In genomic region chr22:39392341-39392948, GRCh38 we compare ENCODE assay signal across 30 cellular contexts. TPM values are rescaled to one million over a fixed set of nuclear protein-coding genes. Genes with fewer than 3 reads are reported as not detected.
DNase-seq lines count a peak whose midpoint lies in the region; ATAC-seq, FAIRE-seq and TF ChIP-seq lines count a peak whose summit lies in the region.
"Had no signal": no experiment of that assay in that cellular context is flagged by ENCODE, and none has a peak within 500 bp of the region (broad histone marks: within the 10 kb centered on the region; RNA-seq: fewer than 3 reads in every experiment).

No MANE protein-coding gene starts in this region.

- H2AFZ ChIP-seq in H1 (ENCODE audit: low read length) = no peak overlapping the region

- no peaks in the 10 kb centered on the region for H3K4me1 Mint-ChIP-seq in neural crest cell
- no peaks in the 10 kb centered on the region for H3K4me1 Mint-ChIP-seq in glutamatergic neuron (ENCODE audit: low read depth, unreplicated experiment)

- WGBS in H1 (ENCODE audit: extremely low coverage in 1 of 2, insufficient coverage in 1 of 2, insufficient read length in 1 of 2, insufficient replicate concordance in 2 of 2, low coverage in 1 of 2, low lambda C conversion rate in 2 of 2, missing lambda C conversion rate in 1 of 2), 2 experiments = 81% methylated on average over 9 of the region's 9 CpGs; no CpG with 5 or more reads in 1 of the 2 experiments

- no peak for FAIRE-seq in H1 (lab: Jason Lieb, UNC)
- FAIRE-seq: astrocyte, D721Med had no signal

- no peak overlapping the region for H3K27ac Mint-ChIP-seq in neural crest cell (ENCODE audit: unreplicated experiment)
- no peak overlapping the region for H3K27ac Mint-ChIP-seq in glutamatergic neuron (ENCODE audit: unreplicated experiment)
- H3K27ac Mint-ChIP-seq: activated CD8-positive, alpha-beta T cell treated with anti-CD3 and anti-CD28 coated beads for 36 hours; activated naive CD8-positive, alpha-beta T cell; activated T-helper 2 cell treated with anti-CD3 and anti-CD28 coated beads, Interferon-gamma antibody, Interleukin-2, Interleukin-4, amounts not matched to agents 10 μg/mL and 5 μg/mL and 100 μg/mL, durations not matched to agents 14 hours and 24 hours and 36 hours; CD4-positive, alpha-beta T cell; natural killer cell; T-helper 2 cell treated with Interferon-gamma antibody and Interleukin-4, amounts not matched to agents 5 μg/mL and 100 μg/mL, for 36 hours had no signal

- no peak for TF ChIP-seq POLR2A in H1 (IDR thresholded peaks at IDR 0.05; ENCODE audit: control extremely low read depth in 1 of 2, low read depth in 2 of 2, low read length in 2 of 2)

- H3K36me3 Mint-ChIP-seq in neural crest cell (ENCODE audit: low read depth) = no peaks in the 10 kb centered on the region
- no peaks in the 10 kb centered on the region for H3K36me3 Mint-ChIP-seq in glutamatergic neuron (ENCODE audit: unreplicated experiment)
- H3K36me3 Mint-ChIP-seq: activated naive CD8-positive, alpha-beta T cell; natural killer cell had no signal

- no peak overlapping the region for H4K8ac ChIP-seq in H1 (ENCODE audit: extremely low read depth, insufficient read depth, low read length)

- H3K4me1 ChIP-seq in H1 (replicated peaks in 1 of 4; ENCODE audit: control insufficient read depth in 3 of 4, insufficient read depth in 4 of 4, low read length in 3 of 4) = peaks cover 0 to 5% (median 0%) of the 10 kb centered on the region in 4 experiments; a peak in 3 of 7 replicates
- H3K4me1 ChIP-seq: lower lobe of right lung had no signal

- H2BK15ac ChIP-seq in H1 (ENCODE audit: low read length) = no peak overlapping the region

- H3K9me3 Mint-ChIP-seq in neural crest cell = no peaks in the 10 kb centered on the region
- H3K9me3 Mint-ChIP-seq in glutamatergic neuron (ENCODE audit: unreplicated experiment) = no peaks in the 10 kb centered on the region
- H3K9me3 Mint-ChIP-seq: activated CD8-positive, alpha-beta T cell treated with anti-CD3 and anti-CD28 coated beads for 36 hours; activated T-helper 2 cell treated with anti-CD3 and anti-CD28 coated beads, Interferon-gamma antibody, Interleukin-2, Interleukin-4, amounts not matched to agents 10 μg/mL and 5 μg/mL and 100 μg/mL, durations not matched to agents 14 hours and 24 hours and 36 hours; CD4-positive, alpha-beta T cell; effector memory CD8-positive, alpha-beta T cell; natural killer cell; T-helper 2 cell treated with Interferon-gamma antibody and Interleukin-4, amounts not matched to agents 5 μg/mL and 100 μg/mL, for 36 hours had no signal

- no peak overlapping the region for H3K4me2 ChIP-seq in H1 (ENCODE audit: insufficient read depth in 1 of 2, low read depth in 2 of 2, low read length in 2 of 2)

- no peak overlapping the region for H2BK20ac ChIP-seq in H1 (ENCODE audit: low read length)

- H3K23me2 ChIP-seq in H1 (ENCODE audit: low read depth, low read length) = peaks cover 7% of the 10 kb centered on the region

- H3K9me3 ChIP-seq in H1 (ENCODE audit: insufficient read depth in 2 of 2, low read depth in 1 of 2, low read length in 1 of 2) = no peaks in the 10 kb centered on the region
- H3K9me3 ChIP-seq: lower lobe of right lung, mucosa of descending colon, thyroid gland, vagina had no signal

- no peak overlapping the region for H3K56ac ChIP-seq in H1 (replicated peaks; ENCODE audit: insufficient read length, low read depth, low read length)

- peaks cover 24% of the 10 kb centered on the region for H3K27me3 Mint-ChIP-seq in neural crest cell (ENCODE audit: low read depth)
- no peaks in the 10 kb centered on the region for H3K27me3 Mint-ChIP-seq in glutamatergic neuron (ENCODE audit: unreplicated experiment)
- H3K27me3 Mint-ChIP-seq: activated CD8-positive, alpha-beta T cell treated with anti-CD3 and anti-CD28 coated beads for 36 hours; activated naive CD8-positive, alpha-beta T cell; CD4-positive, alpha-beta T cell; effector memory CD8-positive, alpha-beta T cell had no signal

- no peak overlapping the region for H2BK12ac ChIP-seq in H1 (ENCODE audit: low read depth, low read length)

- no peaks in the 10 kb centered on the region for H3K79me2 ChIP-seq in H1 (ENCODE audit: control insufficient read depth in 1 of 2, insufficient read depth in 2 of 2, low read length in 2 of 2)

- H3K27ac ChIP-seq in H1 (ENCODE audit: low read depth, low read length) = no peak overlapping the region
- H3K27ac ChIP-seq: cardiac muscle cell, lower lobe of right lung, thyroid gland, vagina had no signal

- H4K91ac ChIP-seq in H1 (replicated peaks; ENCODE audit: insufficient read length, low read length) = no peak overlapping the region

- DNase-seq in SKM-1 treated with dmso at 0.1 percent for 144 hours (lab: John Stamatoyannopoulos, UW; ENCODE audit: unreplicated experiment) = peak; percentile 40
- DNase-seq in SKM-1 (lab: John Stamatoyannopoulos, UW; ENCODE audit: unreplicated experiment) = no peak
- peak; percentile 51 for DNase-seq in MV-4-11 (lab: John Stamatoyannopoulos, UW)
- no peak for DNase-seq in H1 (ENCODE audit: low read depth in 1 of 2, low spot score in 2 of 2)
- no peak for DNase-seq in neural crest cell (ENCODE audit: low read depth, low spot score)
- DNase-seq in LoVo (ENCODE audit: low spot score) = no peak
- no peak for DNase-seq in glutamatergic neuron
- DNase-seq: activated CD8-positive, alpha-beta T cell treated with anti-CD3 and anti-CD28 coated beads for 36 hours; CD4-positive, alpha-beta T cell; effector memory CD8-positive, alpha-beta T cell; erythroblast; head of caudate nucleus; lower lobe of right lung; natural killer cell; NCI-H1105 treated with DMSO at 0.1 percent for 48 hours; NCI-H187 treated with DMSO at 0.1 percent for 48 hours; NCI-H2171 treated with DMSO at 0.1 percent for 48 hours; NCI-H510A; stimulated activated CD4-positive, alpha-beta T cell treated with anti-CD3 and anti-CD28 coated beads, Interleukin-4, amount 100 ng/mL, for 1 hour; thyroid gland had no signal

- no peaks in the 10 kb centered on the region for H3K79me1 ChIP-seq in H1 (ENCODE audit: low read depth, low read length)

- TF ChIP-seq EP300 in H1 (IDR thresholded peaks at IDR 0.05; ENCODE audit: borderline replicate concordance in 1 of 2, low read depth in 2 of 2, low read length in 2 of 2) = no peak

- no peak overlapping the region for H2BK120ac ChIP-seq in H1 (replicated peaks; ENCODE audit: low read depth, low read length)

- no peak for TF ChIP-seq RAD21 in H1 (IDR thresholded peaks at IDR 0.05 in 1 of 2, conservative IDR thresholded peaks at IDR 0.05 in 1 of 2; ENCODE audit: low read depth in 2 of 2, low read length in 2 of 2)

- H3K4me3 ChIP-seq in H1 (ENCODE audit: extremely low read depth in 1 of 4, insufficient read depth in 2 of 4, low read depth in 3 of 4, low read length in 4 of 4) = no peak overlapping the region
- H3K4me3 ChIP-seq: cardiac muscle cell, lower lobe of right lung, mucosa of descending colon, thyroid gland, vagina had no signal

- H4K5ac ChIP-seq in H1 (ENCODE audit: insufficient read length, low read depth, low read length) = no peak overlapping the region

- H3K4ac ChIP-seq in H1 (replicated peaks; ENCODE audit: insufficient read length, low read depth, low read length) = no peak overlapping the region

- CTCF ChIA-PET in H1 (lab: Charles Lee; ENCODE audit: partially characterized antibody) = interaction anchor here (0.9 to 1.6 kb wide), 4 partner anchors 13 to 122 kb away, joined by 3 read pairs; no protein-coding TSS in a partner anchor

- H3K4me3 Mint-ChIP-seq in neural crest cell (peak overlapping the region; percentile 10), glutamatergic neuron (ENCODE audit: unreplicated experiment) (no peak overlapping the region)
- H3K4me3 Mint-ChIP-seq: activated CD8-positive, alpha-beta T cell treated with anti-CD3 and anti-CD28 coated beads for 36 hours; activated naive CD8-positive, alpha-beta T cell; effector memory CD8-positive, alpha-beta T cell; natural killer cell; T-helper 2 cell treated with Interferon-gamma antibody and Interleukin-4, amounts not matched to agents 5 μg/mL and 100 μg/mL, for 36 hours had no signal

- no peak for ATAC-seq in GM18520 (IDR thresholded peaks at IDR 0.05; ENCODE audit: unreplicated experiment)
- ATAC-seq: activated CD8-positive, alpha-beta T cell treated with anti-CD3 and anti-CD28 coated beads for 36 hours; effector memory CD8-positive, alpha-beta T cell; lower lobe of right lung; mucosa of descending colon; natural killer cell; SK-N-SH treated with all-trans-retinoic acid at 6 μM for 48 hours had no signal

- no peak for TF ChIP-seq CTCF in H1 (IDR thresholded peaks at IDR 0.05; ENCODE audit: control extremely low read depth in 1 of 3, insufficient read depth in 1 of 3, low read depth in 1 of 3, low read length in 3 of 3)
- TF ChIP-seq CTCF in neural crest cell (conservative IDR thresholded peaks at IDR 0.05) = no peak
- TF ChIP-seq CTCF in glutamatergic neuron (IDR thresholded peaks at IDR 0.05; ENCODE audit: partially characterized antibody, unreplicated experiment) = no peak

- no peaks in the 10 kb centered on the region for H4K20me1 ChIP-seq in H1 (replicated peaks in 1 of 2; ENCODE audit: control insufficient read depth in 1 of 2, insufficient read depth in 2 of 2, low read length in 2 of 2)

- no peak overlapping the region for H3K9ac ChIP-seq in H1 (replicated peaks in 1 of 4; ENCODE audit: extremely low read depth in 1 of 4, low read depth in 3 of 4, low read length in 3 of 4)

- H2AK5ac ChIP-seq in H1 (ENCODE audit: low read depth, low read length) = no peak overlapping the region

- no peak overlapping the region for H3K18ac ChIP-seq in H1 (ENCODE audit: extremely low read depth, low read length)

- peaks cover 0 to 12% (median 12%) of the 10 kb centered on the region in 4 experiments; a peak in 5 of 7 replicates for H3K27me3 ChIP-seq in H1 (replicated peaks in 1 of 4; ENCODE audit: control insufficient read depth in 3 of 4, extremely low read depth in 1 of 4, insufficient read depth in 3 of 4, low read length in 3 of 4)
- H3K27me3 ChIP-seq: cardiac muscle cell, thyroid gland, vagina had no signal

- no peak overlapping the region for H3K23ac ChIP-seq in H1 (ENCODE audit: insufficient read length)

- no peak overlapping the region for H3K14ac ChIP-seq in H1 (ENCODE audit: insufficient read length)

- no peaks in the 10 kb centered on the region for H3K36me3 ChIP-seq in H1 (ENCODE audit: control insufficient read depth in 2 of 4, insufficient read depth in 4 of 4, low read length in 3 of 4)
- H3K36me3 ChIP-seq: cardiac muscle cell, lower lobe of right lung, thyroid gland, vagina had no signal

- H2BK5ac ChIP-seq in H1 (ENCODE audit: low read depth, low read length) = no peak overlapping the region

- POLR2A ChIA-PET in H1 (lab: Charles Lee; ENCODE audit: partially characterized antibody) = interaction anchor here (1.0 to 5.0 kb wide), 3 partner anchors 12 to 97 kb away, joined by 3 to 25 read pairs (median 3); partner anchors contain the start of gene RPL3

RNA-seq across cellular contexts. Expression of gene TAB1, which starts 7.1 kb away (rescaled TPM):
- 23.1 and 26.1 TPM in 2 replicates for total RNA-seq in H1 (2021; fragmentation: NEBNext Ultra II Directional; extraction: Animal tissue kit (Norgen Biotek cat#: 25700))
- 38.0 and 77.1 TPM in 2 replicates for polyA plus RNA-seq in H1 (2011; rRNA removed)
- 41.7 TPM for polyA plus RNA-seq in H1 (2011; cell fraction: cytosol; rRNA removed)
- 53.9 TPM for polyA plus RNA-seq in H1 (2011; cell fraction: nucleus; rRNA removed)
- polyA plus RNA-seq in H1 (2012, experiment 1 of 2) = 17.0 to 29.1 TPM (median 26.8 TPM) in 4 replicates
- polyA plus RNA-seq in H1 (2012, experiment 2 of 2) = 22.4 TPM
- polyA plus RNA-seq in H1 (2013, experiment 1 of 2) = 16.1 TPM
- 15.7 TPM for polyA plus RNA-seq in H1 (2013, experiment 2 of 2)
- polyA minus RNA-seq in H1 (2011; rRNA and poly(A)+ RNA removed) = 22.1 and 25.9 TPM in 2 replicates
- 29.2 TPM for polyA minus RNA-seq in H1 (2011; cell fraction: cytosol; rRNA and poly(A)+ RNA removed)
- polyA minus RNA-seq in H1 (2011; cell fraction: nucleus; rRNA and poly(A)+ RNA removed) = 18.2 TPM
- 33.8 and 38.3 TPM in 2 replicates for total RNA-seq in neural crest cell
- 27.5 TPM for total RNA-seq in glutamatergic neuron (ENCODE audit: unreplicated experiment)

RNA-seq across cellular contexts. Expression of gene SYNGR1, which starts 42.7 kb away (rescaled TPM):
- 32.5 and 32.7 TPM in 2 replicates for total RNA-seq in H1 (2021; fragmentation: NEBNext Ultra II Directional; extraction: Animal tissue kit (Norgen Biotek cat#: 25700))
- polyA plus RNA-seq in H1 (2011; rRNA removed) = 84.7 and 98.9 TPM in 2 replicates
- 86.1 TPM for polyA plus RNA-seq in H1 (2011; cell fraction: cytosol; rRNA removed)
- 107 TPM for polyA plus RNA-seq in H1 (2011; cell fraction: nucleus; rRNA removed)
- polyA plus RNA-seq in H1 (2012, experiment 1 of 2) = 22.3 to 55.2 TPM (median 50.2 TPM) in 4 replicates
- polyA plus RNA-seq in H1 (2012, experiment 2 of 2) = 31.1 TPM
- polyA plus RNA-seq in H1 (2013, experiment 1 of 2) = 31.4 TPM
- 34.9 TPM for polyA plus RNA-seq in H1 (2013, experiment 2 of 2)
- polyA minus RNA-seq in H1 (2011; rRNA and poly(A)+ RNA removed) = 21.3 and 25.3 TPM in 2 replicates
- 23.3 TPM for polyA minus RNA-seq in H1 (2011; cell fraction: cytosol; rRNA and poly(A)+ RNA removed)
- polyA minus RNA-seq in H1 (2011; cell fraction: nucleus; rRNA and poly(A)+ RNA removed) = 25.3 TPM
- 30.0 and 30.4 TPM in 2 replicates for total RNA-seq in neural crest cell
- total RNA-seq in glutamatergic neuron (ENCODE audit: unreplicated experiment) = 49.5 TPM
- total RNA-seq: activated T-helper 2 cell treated with anti-CD3 and anti-CD28 coated beads, Interferon-gamma antibody, Interleukin-2, Interleukin-4, amounts not matched to agents 10 μg/mL and 5 μg/mL and 100 μg/mL, durations not matched to agents 14 hours and 24 hours and 36 hours had no signal

Comparison
In these comparisons a context has a peak if more than half of its experiments do, and no peak if none do; other contexts are left out.
1. DNase-seq: peak in SKM-1 treated with dmso at 0.1 percent for 144 hours (single experiment) and MV-4-11 (single experiment); none in SKM-1 (single experiment), H1 (0 of 2), neural crest cell (single experiment), LoVo (single experiment) and glutamatergic neuron (single experiment).